In the genomic region with DNA sequence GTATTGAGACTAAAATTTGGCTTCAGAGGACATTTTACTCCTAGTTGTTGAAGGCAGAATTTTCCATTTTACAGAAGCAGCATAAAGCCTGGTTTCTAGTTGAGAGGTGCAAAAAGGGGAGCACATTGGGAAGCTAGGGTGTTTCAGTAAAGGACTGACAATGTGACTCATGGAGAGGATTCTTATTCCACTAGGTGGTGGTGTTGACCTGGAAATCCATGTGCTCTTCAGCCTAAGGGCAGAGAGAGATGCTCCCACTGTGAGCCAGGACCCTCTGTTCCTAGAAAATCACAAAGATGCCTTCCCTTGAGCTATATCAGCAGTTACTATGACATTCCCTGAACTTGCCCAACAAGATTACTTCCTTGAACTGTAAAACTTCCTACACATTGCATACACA, we compare ENCODE assay signal across 8 cellular contexts.
DNase-seq lines count a peak whose midpoint lies in the region; ATAC-seq, FAIRE-seq and TF ChIP-seq lines count a peak whose summit lies in the region.

No MANE protein-coding gene starts in this region.

- no peaks in the 10 kb centered on the region; the same call in 2 of the 3 replicates for H3K9me3 ChIP-seq in A549
- H3K9me3 ChIP-seq in gastroesophageal sphincter = peaks cover 0 to 6% (median 0%) of the 10 kb centered on the region in 3 donors

- H3K27ac ChIP-seq in A549 (no peak overlapping the region), gastroesophageal sphincter (no peak overlapping the region)

- no peak overlapping the region for H3K4me2 ChIP-seq in A549

- DNase-seq in A549 (ENCODE audit: low read depth in 1 of 2, low spot score in 1 of 2) (peak; percentile 2 to 60), NCI-H69 (lab: John Stamatoyannopoulos, UW) (peak; percentile 67), foreskin melanocyte (peak; percentile 6), GOT3 (lab: John Stamatoyannopoulos, UW) (no peak)

- CTCF ChIA-PET in A549 (lab: Yijun Ruan, JAX) = interaction anchor here (0.7 to 5.6 kb wide), 24 partner anchors 10 to 572 kb away, joined by 3 to 58 read pairs (median 4); no protein-coding TSS in a partner anchor

- TF ChIP-seq EP300 in A549 (IDR thresholded peaks at IDR 0.05) (no peak), gastroesophageal sphincter (IDR thresholded peaks at IDR 0.05) (no peak)

- no peak overlapping the region for H3K4me3 ChIP-seq in A549
- no peak overlapping the region for H3K4me3 ChIP-seq in gastroesophageal sphincter

- POLR2A ChIA-PET in A549 (lab: Yijun Ruan, JAX) = no interaction called here

- H3K4me1 ChIP-seq in A549 = no peaks in the 10 kb centered on the region
- no peaks in the 10 kb centered on the region for H3K4me1 ChIP-seq in gastroesophageal sphincter

- FAIRE-seq in A549 (lab: Jason Lieb, UNC) = no peak

- TF ChIP-seq POLR2A in A549 (IDR thresholded peaks at IDR 0.05; ENCODE audit: low read length) = no peak
- TF ChIP-seq POLR2A in gastroesophageal sphincter (IDR thresholded peaks at IDR 0.05) = no peak

- TF ChIP-seq CTCF in A549 (IDR thresholded peaks at IDR 0.05) (peak; percentile 61), gastroesophageal sphincter (IDR thresholded peaks at IDR 0.05) (no peak)

- no peaks in the 10 kb centered on the region for H3K27me3 ChIP-seq in gastroesophageal sphincter

- peak; percentile 86 to 89 for TF ChIP-seq RAD21 in A549 (conservative IDR thresholded peaks at IDR 0.05 in 1 of 2, IDR thresholded peaks at IDR 0.05 in 1 of 2)

- ATAC-seq in A549 (peak; percentile 91 to 96; a peak in 5 of 6 replicates), GM18868 (IDR thresholded peaks at IDR 0.05; ENCODE audit: unreplicated experiment) (peak; percentile 57), HG02610 (IDR thresholded peaks at IDR 0.05; ENCODE audit: unreplicated experiment) (no peak), HG03139 (IDR thresholded peaks at IDR 0.05; ENCODE audit: unreplicated experiment) (no peak), gastroesophageal sphincter (no peak)

- no peaks in the 10 kb centered on the region for H3K36me3 ChIP-seq in gastroesophageal sphincter

TF ChIP-seq in A549, 52 proteins besides CTCF, POLR2A, EP300 and RAD21:
- TF ChIP-seq FOSL2 (IDR thresholded peaks at IDR 0.05) (no peak), FOSL2 (CRISPR knock-in tag; IDR thresholded peaks at IDR 0.05) (peak; percentile 22; the same call in 1 of the 2 replicates), SMC3 (IDR thresholded peaks at IDR 0.05) (peak; percentile 87), CBX8 (IDR thresholded peaks at IDR 0.05) (no peak), NR3C1 (IDR thresholded peaks at IDR 0.05) (no peak)
- TF ChIP-seq, protein P1, sequence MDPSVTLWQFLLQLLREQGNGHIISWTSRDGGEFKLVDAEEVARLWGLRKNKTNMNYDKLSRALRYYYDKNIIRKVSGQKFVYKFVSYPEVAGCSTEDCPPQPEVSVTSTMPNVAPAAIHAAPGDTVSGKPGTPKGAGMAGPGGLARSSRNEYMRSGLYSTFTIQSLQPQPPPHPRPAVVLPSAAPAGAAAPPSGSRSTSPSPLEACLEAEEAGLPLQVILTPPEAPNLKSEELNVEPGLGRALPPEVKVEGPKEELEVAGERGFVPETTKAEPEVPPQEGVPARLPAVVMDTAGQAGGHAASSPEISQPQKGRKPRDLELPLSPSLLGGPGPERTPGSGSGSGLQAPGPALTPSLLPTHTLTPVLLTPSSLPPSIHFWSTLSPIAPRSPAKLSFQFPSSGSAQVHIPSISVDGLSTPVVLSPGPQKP (IDR thresholded peaks at IDR 0.05; ENCODE audit: low read depth, low read length) = no peak

Comparison
In these comparisons a context has a peak if more than half of its experiments do, and no peak if none do; other contexts are left out.
1. ATAC-seq: peak in A549 (2 of 2) and GM18868 (single experiment); none in HG02610 (single experiment), HG03139 (single experiment) and gastroesophageal sphincter (single experiment).